9 cellular contexts compared by ENCODE assay signal in genomic region chr2:236769981-236770671, GRCh38.
A peak's percentile ranks its signal among the peaks of the same experiment; 100 is the strongest.
DNase-seq lines count a peak whose midpoint lies in the region; FAIRE-seq and TF ChIP-seq lines count a peak whose summit lies in the region.
"Had no signal": no experiment of that assay in that cellular context is flagged by ENCODE, and none has a peak within 500 bp of the region (broad histone marks: within the 10 kb centered on the region; RNA-seq: fewer than 3 reads in every experiment).

No MANE protein-coding gene starts in this region.

- H3K79me1 ChIP-seq in neuronal stem cell (ENCODE audit: low read depth, low read length) = no peaks in the 10 kb centered on the region

- peak overlapping the region; percentile 43 for H2BK12ac ChIP-seq in neuronal stem cell (ENCODE audit: low read length)

- no peak overlapping the region for H4K8ac ChIP-seq in neuronal stem cell (ENCODE audit: low read depth, low read length)

- intact Hi-C loops in kidney (cut with DNase I) = loop anchor here (5.0 kb wide), 1 partner anchor 108 kb away; no protein-coding TSS in a partner anchor

- H3K4me1 ChIP-seq in neuronal stem cell (ENCODE audit: control insufficient read depth in 2 of 2, insufficient read depth in 1 of 2, low read depth in 1 of 2, low read length in 2 of 2) (peaks cover 0 to 5% of the 10 kb centered on the region in 2 donors), kidney (ENCODE audit: control insufficient read depth in 1 of 2, insufficient read depth in 1 of 2, low read depth in 1 of 2, low read length in 2 of 2) (no peaks in the 10 kb centered on the region)
- H3K4me1 ChIP-seq: gastrocnemius medialis had no signal

- no peak overlapping the region for H3K9ac ChIP-seq in neuronal stem cell (ENCODE audit: low read depth, low read length, poor library complexity)
- H3K9ac ChIP-seq in kidney (ENCODE audit: low read length in 2 of 2) = no peak overlapping the region

- H3K36me3 ChIP-seq in neuronal stem cell (replicated peaks in 1 of 2; ENCODE audit: control insufficient read depth in 2 of 2, insufficient read depth in 2 of 2, low read length in 2 of 2) = no peaks in the 10 kb centered on the region
- no peaks in the 10 kb centered on the region for H3K36me3 ChIP-seq in kidney (ENCODE audit: control insufficient read depth in 1 of 2, insufficient read depth in 2 of 2, low read length in 2 of 2)
- H3K36me3 ChIP-seq: gastrocnemius medialis had no signal

- WGBS in neuronal stem cell (ENCODE audit: extremely low coverage in 2 of 2, insufficient read length in 2 of 2, insufficient replicate concordance in 1 of 2), 2 donors = no CpG with 5 or more reads among the region's 9 CpGs

- DNase-seq in AG20443 (ENCODE audit: low spot score) = peak; percentile 93
- DNase-seq in M059J (ENCODE audit: low read depth) = peak; percentile 97
- peak; percentile 80 for DNase-seq in dedifferentiated amniotic fluid mesenchymal stem cell (ENCODE audit: extremely low spot score)
- no peak for DNase-seq in neuronal stem cell (ENCODE audit: low spot score)
- DNase-seq in SKM-1 treated with dmso at 0.1 percent for 144 hours (lab: John Stamatoyannopoulos, UW; ENCODE audit: unreplicated experiment) = no peak
- no peak for DNase-seq in activated effector memory CD4-positive, alpha-beta T cell treated with anti-CD3 and anti-CD28 coated beads, Interleukin-2, amount 50 U/mL, for 16 hours
- DNase-seq in NCI-H1930 (lab: John Stamatoyannopoulos, UW) = no peak
- no peak for DNase-seq in kidney
- DNase-seq: gastrocnemius medialis had no signal

- H2AFZ ChIP-seq in neuronal stem cell (ENCODE audit: low read length) = peak overlapping the region; percentile 67

- no peak overlapping the region for H4K91ac ChIP-seq in neuronal stem cell (ENCODE audit: low read depth, low read length, poor library complexity)

- no peak overlapping the region for H3K4ac ChIP-seq in neuronal stem cell (ENCODE audit: low read length)

- H3K23ac ChIP-seq in neuronal stem cell (ENCODE audit: low read depth, low read length, poor library complexity) = no peak overlapping the region

- no peak overlapping the region for H3K14ac ChIP-seq in neuronal stem cell (ENCODE audit: low read length)

- H2AK5ac ChIP-seq in neuronal stem cell (ENCODE audit: low read depth, low read length) = peak overlapping the region; percentile 42

- H3K4me3 ChIP-seq in neuronal stem cell (ENCODE audit: low read length in 2 of 2) = no peak overlapping the region
- H3K4me3 ChIP-seq in kidney (ENCODE audit: low read length in 2 of 2) = no peak overlapping the region
- H3K4me3 ChIP-seq: gastrocnemius medialis had no signal

- H3K27me3 ChIP-seq in neuronal stem cell (ENCODE audit: control insufficient read depth in 3 of 3, insufficient read depth in 3 of 3, low read depth in 1 of 3, low read length in 3 of 3) = no peaks in the 10 kb centered on the region
- H3K27me3 ChIP-seq: gastrocnemius medialis had no signal

- no peak overlapping the region for H3K27ac ChIP-seq in neuronal stem cell (replicated peaks; ENCODE audit: low read length)
- no peak overlapping the region for H3K27ac ChIP-seq in kidney (ENCODE audit: low read depth in 2 of 2, low read length in 2 of 2)
- H3K27ac ChIP-seq: gastrocnemius medialis had no signal

- FAIRE-seq in kidney (lab: Jason Lieb, UNC) = no peak

- no peak for TF ChIP-seq CTCF in kidney (IDR thresholded peaks at IDR 0.05; ENCODE audit: borderline replicate concordance, extremely low read depth, insufficient read depth)

- no peak overlapping the region for H2BK15ac ChIP-seq in neuronal stem cell (ENCODE audit: low read length)

- no peak overlapping the region for H2BK5ac ChIP-seq in neuronal stem cell (ENCODE audit: low read length)

- no peak overlapping the region for H2BK120ac ChIP-seq in neuronal stem cell (ENCODE audit: low read depth, low read length)

- H3K9me3 ChIP-seq in neuronal stem cell (replicated peaks in 1 of 2; ENCODE audit: control insufficient read depth in 2 of 2, insufficient read depth in 1 of 2, low read depth in 1 of 2, low read length in 2 of 2) = peaks cover 0 to 17% of the 10 kb centered on the region in 2 donors
- peaks cover 0 to 6% of the 10 kb centered on the region in 2 donors for H3K9me3 ChIP-seq in kidney (ENCODE audit: control insufficient read depth in 1 of 2, low read length in 2 of 2)
- H3K9me3 ChIP-seq: gastrocnemius medialis had no signal

- H3K18ac ChIP-seq in neuronal stem cell (ENCODE audit: low read length) = peak overlapping the region; percentile 87

- H3K4me2 ChIP-seq in neuronal stem cell (ENCODE audit: insufficient read depth, low read length, poor library complexity, severe bottlenecking) = no peak overlapping the region

Comparison
In these comparisons a context has a peak if more than half of its experiments do, and no peak if none do; other contexts are left out.
1. DNase-seq: peak in AG20443 (single experiment), M059J (single experiment) and dedifferentiated amniotic fluid mesenchymal stem cell (single experiment); none in neuronal stem cell (single experiment), SKM-1 treated with dmso at 0.1 percent for 144 hours (single experiment), activated effector memory CD4-positive, alpha-beta T cell treated with anti-CD3 and anti-CD28 coated beads, Interleukin-2, amount 50 U/mL, for 16 hours (single experiment), NCI-H1930 (0 of 2) and kidney (single experiment).